Comparison of ENCODE assay signal across 10 cellular contexts in genomic region chr4:16270654-16271328, GRCh38. TPM values are rescaled to one million over a fixed set of nuclear protein-coding genes. Genes with fewer than 3 reads are reported as not detected.
DNase-seq lines count a peak whose midpoint lies in the region; ATAC-seq, FAIRE-seq and TF ChIP-seq lines count a peak whose summit lies in the region.
"Had no signal": no experiment of that assay in that cellular context is flagged by ENCODE, and none has a peak within 500 bp of the region (broad histone marks: within the 10 kb centered on the region; RNA-seq: fewer than 3 reads in every experiment).

No MANE protein-coding gene starts in this region.

- H2BK20ac ChIP-seq in H9 (ENCODE audit: low read depth, low read length, poor library complexity, severe bottlenecking) = no peak overlapping the region

- H4K20me1 ChIP-seq in H9 (ENCODE audit: control insufficient read depth, insufficient read depth, insufficient read length) = no peaks in the 10 kb centered on the region

- H3K4me2 ChIP-seq in H9 (ENCODE audit: insufficient read depth, insufficient read length, low read length) = no peak overlapping the region

- H3K4me3 ChIP-seq in epithelial cell of proximal tubule (ENCODE audit: low read depth, low read length) (no peak overlapping the region), kidney (ENCODE audit: low read length in 2 of 2) (no peak overlapping the region)
- H3K4me3 ChIP-seq: Peyer's patch, suprapubic skin had no signal

- H2BK5ac ChIP-seq in H9 (ENCODE audit: insufficient read length, low read length) = no peak overlapping the region

- H3K79me2 ChIP-seq in H9 (ENCODE audit: insufficient read depth, low read length) = no peaks in the 10 kb centered on the region

- no peak overlapping the region for H3K23ac ChIP-seq in H9 (ENCODE audit: insufficient read length, low read depth, low read length)

- peaks cover 0 to 2% of the 10 kb centered on the region in 2 experiments; a peak in 1 of 4 replicates for H3K4me1 Mint-ChIP-seq in H9

- no peaks in the 10 kb centered on the region for H3K36me3 ChIP-seq in kidney (ENCODE audit: control insufficient read depth in 1 of 2, insufficient read depth in 2 of 2, low read length in 2 of 2)
- H3K36me3 ChIP-seq: Peyer's patch, suprapubic skin had no signal

- H3K9ac ChIP-seq in H9 (ENCODE audit: extremely low read depth, insufficient read length, low read length) = no peak overlapping the region
- no peak overlapping the region for H3K9ac ChIP-seq in kidney (ENCODE audit: low read length in 2 of 2)

- H3K23me2 ChIP-seq in H9 (ENCODE audit: insufficient read length, low read depth, low read length, poor library complexity, severe bottlenecking) = no peaks in the 10 kb centered on the region

- no peaks in the 10 kb centered on the region for H3K79me1 ChIP-seq in H9 (ENCODE audit: insufficient read depth, low read depth, low read length, poor library complexity, severe bottlenecking)

- WGBS in H9 (ENCODE audit: extremely low coverage, insufficient read length, low lambda C conversion rate) = no CpG with 5 or more reads among the region's 5 CpGs

- no peak overlapping the region for H3T11ph ChIP-seq in H9 (ENCODE audit: low read length)

- peak; percentile 35 for DNase-seq in H9
- peak; percentile 58 for DNase-seq in OCI-M1 (lab: John Stamatoyannopoulos, UW)
- DNase-seq in epithelial cell of proximal tubule (ENCODE audit: low read depth) = no peak
- peak; percentile 55 for DNase-seq in pons (ENCODE audit: low spot score)
- no peak for DNase-seq in kidney
- DNase-seq in NCI-H187 treated with DMSO at 0.1 percent for 48 hours (lab: John Stamatoyannopoulos, UW) = no peak
- DNase-seq: Peyer's patch had no signal

- no peak overlapping the region for H2BK12ac ChIP-seq in H9 (ENCODE audit: insufficient read length, low read depth, low read length)

- H3K4ac ChIP-seq in H9 (ENCODE audit: low read depth, low read length) = no peak overlapping the region

- no peak overlapping the region for H3K27ac ChIP-seq in H9 (ENCODE audit: insufficient read length, low read depth, low read length)
- H3K27ac ChIP-seq in kidney (ENCODE audit: low read depth in 2 of 2, low read length in 2 of 2) = no peak overlapping the region
- H3K27ac ChIP-seq: Peyer's patch, suprapubic skin had no signal

- no peak overlapping the region for H4K91ac ChIP-seq in H9 (ENCODE audit: insufficient read length, low read depth, low read length)

- H2AK5ac ChIP-seq in H9 (ENCODE audit: insufficient read length, low read length) = no peak overlapping the region

- no peak overlapping the region for H4K5ac ChIP-seq in H9 (ENCODE audit: insufficient read length, low read depth, low read length)

- H2BK15ac ChIP-seq in H9 (ENCODE audit: low read depth, low read length) = no peak overlapping the region

- H3K4me3 Mint-ChIP-seq in H9 = no peak overlapping the region

- no peak overlapping the region for H3K18ac ChIP-seq in H9 (ENCODE audit: insufficient read length, low read depth, low read length)

- no peaks in the 10 kb centered on the region; the same call in 1 of the 2 replicates for H3K27me3 Mint-ChIP-seq in H9 (ENCODE audit: low read depth)

- intact Hi-C loops in kidney (cut with DNase I) = no loop called here

- TF ChIP-seq CTCF in H9 (conservative IDR thresholded peaks at IDR 0.05) = peak; percentile 70
- TF ChIP-seq CTCF in epithelial cell of proximal tubule (conservative IDR thresholded peaks at IDR 0.05; ENCODE audit: low read depth, low read length) = peak; percentile 35
- no peak for TF ChIP-seq CTCF in kidney (IDR thresholded peaks at IDR 0.05; ENCODE audit: borderline replicate concordance, extremely low read depth, insufficient read depth)

- no peak for FAIRE-seq in kidney (lab: Jason Lieb, UNC)
- FAIRE-seq: colon had no signal

- H3K56ac ChIP-seq in H9 (ENCODE audit: insufficient read length, low read depth, low read length) = no peak overlapping the region

- peaks cover 3 to 4% of the 10 kb centered on the region in 2 experiments; a peak in 3 of 5 replicates for H3K9me3 Mint-ChIP-seq in H9

- H3K4me1 ChIP-seq in H9 (ENCODE audit: insufficient read depth, low read length) (no peaks in the 10 kb centered on the region), kidney (ENCODE audit: control insufficient read depth in 1 of 2, insufficient read depth in 1 of 2, low read depth in 1 of 2, low read length in 2 of 2) (peaks cover 0 to 3% of the 10 kb centered on the region in 2 donors)
- H3K4me1 ChIP-seq: Peyer's patch had no signal

- H3K36me3 Mint-ChIP-seq in H9 (ENCODE audit: insufficient read depth in 1 of 3, low read depth in 3 of 3) = peaks cover 0 to 4% (median 4%) of the 10 kb centered on the region in 3 experiments; a peak in 3 of 7 replicates

- H4K8ac ChIP-seq in H9 (replicated peaks; ENCODE audit: insufficient read length, low read depth, low read length) = no peak overlapping the region

- no peak overlapping the region for H2BK120ac ChIP-seq in H9 (ENCODE audit: low read depth, low read length, poor library complexity, severe bottlenecking)

- no peak overlapping the region for H3K27ac Mint-ChIP-seq in H9

- no peak overlapping the region for H3K14ac ChIP-seq in H9 (ENCODE audit: insufficient read depth, low read length)

- no peak overlapping the region for H2AFZ ChIP-seq in H9 (ENCODE audit: low read length)

- H3K27me3 ChIP-seq in H9 (ENCODE audit: insufficient read depth, low read length) = no peaks in the 10 kb centered on the region
- H3K27me3 ChIP-seq: Peyer's patch, suprapubic skin had no signal

- no peak for ATAC-seq in HG03571 (IDR thresholded peaks at IDR 0.05; ENCODE audit: unreplicated experiment)

- no peaks in the 10 kb centered on the region for H3K9me3 ChIP-seq in H9 (ENCODE audit: control insufficient read depth, low read depth, low read length)
- H3K9me3 ChIP-seq in kidney (ENCODE audit: control insufficient read depth in 1 of 2, low read length in 2 of 2) = no peaks in the 10 kb centered on the region
- H3K9me3 ChIP-seq: Peyer's patch, suprapubic skin had no signal

RNA-seq across cellular contexts. Expression of gene TAPT1, which starts 44.5 kb away (rescaled TPM):
- total RNA-seq in H9 (2021) (9.9 and 11.1 TPM in 2 replicates), epithelial cell of proximal tubule (7.0 and 12.7 TPM in 2 replicates), kidney (36.8 TPM)
- polyA plus RNA-seq in kidney (ENCODE audit: insufficient read depth, low read depth, low replicate concordance) = 20.8 TPM

Comparison
In these comparisons a context has a peak if more than half of its experiments do, and no peak if none do; other contexts are left out.
1. DNase-seq: peak in H9 (single experiment), OCI-M1 (single experiment) and pons (single experiment); none in epithelial cell of proximal tubule (single experiment), kidney (single experiment) and NCI-H187 treated with DMSO at 0.1 percent for 48 hours (single experiment).